8 cellular contexts compared by ENCODE assay signal in genomic region chr6:152301806-152302568, GRCh38.
DNase-seq lines count a peak whose midpoint lies in the region; ATAC-seq, FAIRE-seq and TF ChIP-seq lines count a peak whose summit lies in the region.

No MANE protein-coding gene starts in this region.

- TF ChIP-seq RAD21 in A549 (conservative IDR thresholded peaks at IDR 0.05 in 1 of 2, IDR thresholded peaks at IDR 0.05 in 1 of 2) = peak; percentile 19 to 33; a peak in 1 of 5 replicates

- H3K4me3 ChIP-seq in A549 (peak overlapping the region; percentile 67), choroid plexus epithelial cell (ENCODE audit: low read depth, low read length) (peak overlapping the region; percentile 79)

- POLR2A ChIA-PET in A549 (lab: Yijun Ruan, JAX) = interaction anchor here (1.2 to 1.3 kb wide), 2 partner anchors 10 to 850 kb away, joined by 3 read pairs; partner anchors contain the start of gene RMND1

- DNase-seq in A549 (ENCODE audit: low read depth in 1 of 2, low spot score in 1 of 2) (peak; percentile 61 to 84), NCI-H446 (lab: John Stamatoyannopoulos, UW) (peak; percentile 37 to 78), choroid plexus epithelial cell (ENCODE audit: low read depth) (peak; percentile 95), kidney tubule cell (ENCODE audit: low spot score) (peak; percentile 82)
- peak; percentile 73 to 82 for DNase-seq in activated CD4-positive, alpha-beta T cell treated with anti-CD3 and anti-CD28 coated beads for 24 hours (ENCODE audit: low read depth in 2 of 2)
- DNase-seq in stimulated activated CD4-positive, alpha-beta T cell treated with anti-CD3 and anti-CD28 coated beads, Interleukin-1b, Interleukin-23, amount 100 ng/mL, for 1 hour (ENCODE audit: low read depth in 2 of 2) = peak; percentile 67 to 72

- no peak for FAIRE-seq in A549 (lab: Jason Lieb, UNC)

- H3K4me2 ChIP-seq in A549 = peak overlapping the region; percentile 86

- H3K4me1 ChIP-seq in A549 = 0 out of 3 replicates have a peak, but pooled peaks cover 9% of the 10 kb centered on the region

- no peak for TF ChIP-seq EP300 in A549 (IDR thresholded peaks at IDR 0.05)

- 3% methylated on average over 19 of the region's 42 CpGs for WGBS in A549 (ENCODE audit: missing lambda C conversion rate)

- H3K9me3 ChIP-seq in A549 = no peaks in the 10 kb centered on the region

- ATAC-seq in A549 (peak; percentile 99 to 100), GM18858 (IDR thresholded peaks at IDR 0.05; ENCODE audit: unreplicated experiment) (peak; percentile 76), HG03066 (IDR thresholded peaks at IDR 0.05; ENCODE audit: low read depth, unreplicated experiment) (peak; percentile 87)

- peak; percentile 34 for TF ChIP-seq CTCF in A549 (IDR thresholded peaks at IDR 0.05)
- TF ChIP-seq CTCF in choroid plexus epithelial cell (conservative IDR thresholded peaks at IDR 0.05; ENCODE audit: low read depth, low read length) = peak; percentile 65

- TF ChIP-seq POLR2A in A549 (IDR thresholded peaks at IDR 0.05; ENCODE audit: low read length) = peak; percentile 56

- peak overlapping the region; percentile 70 to 83 for H3K27ac ChIP-seq in A549

- CTCF ChIA-PET in A549 (lab: Yijun Ruan, JAX) = interaction anchor here (0.8 to 2.2 kb wide), 15 partner anchors 12 to 595 kb away, joined by 3 to 18 read pairs (median 3); no protein-coding TSS in a partner anchor

TF ChIP-seq in A549, 52 proteins besides CTCF, POLR2A, EP300 and RAD21:
- peak; percentile 60 for TF ChIP-seq MAFK (IDR thresholded peaks at IDR 0.05; ENCODE audit: partially characterized antibody)
- peak; percentile 58; the same call in 1 of the 2 replicates for TF ChIP-seq MAX (IDR thresholded peaks at IDR 0.05)
- peak; percentile 44 for TF ChIP-seq SMC3 (IDR thresholded peaks at IDR 0.05)
- peak; percentile 68 for TF ChIP-seq USF2 (IDR thresholded peaks at IDR 0.05)
- no peak for TF ChIP-seq ATOH8 (CRISPR knock-in tag; IDR thresholded peaks at IDR 0.05; ENCODE audit: low read depth)

Comparison
In these comparisons a context has a peak if more than half of its experiments do, and no peak if none do; other contexts are left out.
1. Peak in every context shown above with its lines: DNase-seq, ATAC-seq, H3K4me3 ChIP-seq and H3K27ac ChIP-seq.